ENCODE assay signal across 1 cellular context in genomic region chr6:52325695-52326471, GRCh38.
TF ChIP-seq lines count a peak whose summit lies in the region.

No MANE protein-coding gene starts in this region.

TF ChIP-seq in GM23338, 12 proteins besides CTCF, POLR2A, EP300 and RAD21 (continued from another document):
- TF ChIP-seq JUNB (IDR thresholded peaks at IDR 0.05; ENCODE audit: unreplicated experiment) (no peak), EZH2phosphoT487 (IDR thresholded peaks at IDR 0.05; ENCODE audit: unreplicated experiment) (no peak), NANOG (IDR thresholded peaks at IDR 0.05; ENCODE audit: borderline replicate concordance) (0 out of 2 replicates have a peak, but pooled peaks have one; percentile 19), REST (IDR thresholded peaks at IDR 0.05; ENCODE audit: unreplicated experiment) (peak; percentile 21), ZNF462 (CRISPR knock-in tag; IDR thresholded peaks at IDR 0.05) (no peak; the same call in 1 of the 2 replicates), EZH2 (IDR thresholded peaks at IDR 0.05; ENCODE audit: low read depth, unreplicated experiment) (no peak), ZNF114 (CRISPR knock-in tag; IDR thresholded peaks at IDR 0.05) (no peak)
